ENCODE assay signal across 22 cellular contexts in the genomic region with DNA sequence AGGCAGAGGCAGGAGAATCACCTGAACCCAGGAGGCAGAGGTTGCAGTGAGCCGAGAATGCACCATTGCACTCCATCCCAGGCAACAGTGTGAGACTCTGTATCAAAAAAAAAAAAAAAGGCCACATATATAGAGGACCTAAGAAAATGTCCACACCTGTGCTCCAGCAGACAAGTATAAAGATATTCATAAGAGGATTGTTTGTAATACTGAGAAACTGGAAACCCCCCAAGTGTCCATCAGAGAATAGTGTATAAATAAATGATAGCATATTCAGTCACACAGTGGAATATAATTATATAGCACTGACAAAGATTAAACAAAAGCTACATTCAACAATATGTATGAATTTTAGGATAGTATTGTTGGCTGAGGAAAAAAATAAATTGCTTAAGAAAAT.
"Had no signal": no experiment of that assay in that cellular context is flagged by ENCODE, and none has a peak within 500 bp of the region (broad histone marks: within the 10 kb centered on the region; RNA-seq: fewer than 3 reads in every experiment).

No MANE protein-coding gene starts in this region.

- H3K4me1 Mint-ChIP-seq: memory B cell; naive thymus-derived CD4-positive, alpha-beta T cell; natural killer cell had no signal

- H3K4me3 Mint-ChIP-seq: dendritic cell treated with granulocyte-macrophage colony-stimulating factor and Interleukin-4, amounts not matched to agents 40 ng/mL and 50 ng/mL, for 4 days; memory B cell; naive thymus-derived CD4-positive, alpha-beta T cell; natural killer cell had no signal

- H3K4me1 ChIP-seq: colonic mucosa, esophagus muscularis mucosa, foreskin keratinocyte, gastroesophageal sphincter, heart left ventricle, left lung, lower lobe of right lung had no signal

- H3K36me3 Mint-ChIP-seq: memory B cell; naive thymus-derived CD4-positive, alpha-beta T cell; natural killer cell had no signal

- H3K36me3 ChIP-seq: colonic mucosa, esophagus muscularis mucosa, gastroesophageal sphincter, heart left ventricle, left lung, lower lobe of right lung had no signal

- DNase-seq: colonic mucosa; cortex of kidney; effector CD4-positive, alpha-beta T cell; effector memory CD4-positive, alpha-beta T cell; foreskin keratinocyte; heart left ventricle; islet precursor cell; left cardiac atrium; left lung; left ventricle myocardium superior; lower lobe of right lung; mesendoderm; midbrain; naive thymus-derived CD4-positive, alpha-beta T cell; natural killer cell had no signal

- H3K9me3 ChIP-seq: colonic mucosa, esophagus muscularis mucosa, gastroesophageal sphincter, heart left ventricle, left lung, lower lobe of right lung had no signal

- ATAC-seq: foreskin keratinocyte; gastroesophageal sphincter; heart left ventricle; left cardiac atrium; left lung; left ventricle myocardium superior; lower lobe of right lung; naive thymus-derived CD4-positive, alpha-beta T cell; natural killer cell had no signal

- H3K27me3 ChIP-seq: colonic mucosa, esophagus muscularis mucosa, foreskin keratinocyte, gastroesophageal sphincter, heart left ventricle, hepatocyte, left lung had no signal

- H3K9me3 Mint-ChIP-seq: dendritic cell treated with granulocyte-macrophage colony-stimulating factor and Interleukin-4, amounts not matched to agents 40 ng/mL and 50 ng/mL, for 4 days had no signal

- FAIRE-seq: endothelial cell of umbilical vein, frontal cortex had no signal

- H3K27ac Mint-ChIP-seq: dendritic cell treated with granulocyte-macrophage colony-stimulating factor and Interleukin-4, amounts not matched to agents 40 ng/mL and 50 ng/mL, for 4 days; memory B cell; naive thymus-derived CD4-positive, alpha-beta T cell; natural killer cell had no signal

- H3K27me3 Mint-ChIP-seq: dendritic cell treated with granulocyte-macrophage colony-stimulating factor and Interleukin-4, amounts not matched to agents 40 ng/mL and 50 ng/mL, for 4 days; memory B cell; naive thymus-derived CD4-positive, alpha-beta T cell had no signal

- H3K4me3 ChIP-seq: colonic mucosa, esophagus muscularis mucosa, gastroesophageal sphincter, heart left ventricle, hepatocyte, left lung, lower lobe of right lung had no signal

- H3K27ac ChIP-seq: colonic mucosa, esophagus muscularis mucosa, foreskin keratinocyte, gastroesophageal sphincter, heart left ventricle, hepatocyte, left lung, lower lobe of right lung had no signal
